19 cellular contexts compared by ENCODE assay signal in genomic region chr16:87499189-87499486, GRCh38. TPM values are rescaled to one million over a fixed set of nuclear protein-coding genes. Genes with fewer than 3 reads are reported as not detected.
A peak's percentile ranks its signal among the peaks of the same experiment; 100 is the strongest.
DNase-seq lines count a peak whose midpoint lies in the region; TF ChIP-seq lines count a peak whose summit lies in the region.
"Had no signal": no experiment of that assay in that cellular context is flagged by ENCODE, and none has a peak within 500 bp of the region (broad histone marks: within the 10 kb centered on the region; RNA-seq: fewer than 3 reads in every experiment).

No MANE protein-coding gene starts in this region.

- H3K4ac ChIP-seq in mesenchymal stem cell (ENCODE audit: low read depth in 1 of 2, low read length in 2 of 2), result no peak overlapping the region

- H3K9me3 ChIP-seq in mesenchymal stem cell (ENCODE audit: control insufficient read depth, low read length) (no peaks in the 10 kb centered on the region), left ventricle myocardium inferior (replicated peaks) (no peaks in the 10 kb centered on the region), Peyer's patch (no peaks in the 10 kb centered on the region)
- H3K9me3 ChIP-seq: mucosa of descending colon, psoas muscle had no signal

- H3K36me3 ChIP-seq in mesenchymal stem cell (ENCODE audit: control insufficient read depth in 1 of 2, insufficient read depth in 2 of 2, low read depth in 1 of 2, low read length in 2 of 2) (no peaks in the 10 kb centered on the region), left ventricle myocardium inferior (no peaks in the 10 kb centered on the region), Peyer's patch (no peaks in the 10 kb centered on the region)

- H3K27me3 ChIP-seq in mesenchymal stem cell (ENCODE audit: control insufficient read depth in 1 of 2, insufficient read depth in 1 of 2, low read length in 2 of 2) (no peaks in the 10 kb centered on the region), left ventricle myocardium inferior (ENCODE audit: low read depth) (no peaks in the 10 kb centered on the region), Peyer's patch (no peaks in the 10 kb centered on the region)

- H3K14ac ChIP-seq in mesenchymal stem cell (ENCODE audit: low read length in 2 of 2), result no peak overlapping the region

- H2BK12ac ChIP-seq in mesenchymal stem cell (ENCODE audit: low read length in 2 of 2), result no peak overlapping the region

- no peak overlapping the region for H2AK5ac ChIP-seq in mesenchymal stem cell (ENCODE audit: low read length, severe bottlenecking)

- no peak overlapping the region for H2AFZ ChIP-seq in mesenchymal stem cell (ENCODE audit: low read depth, low read length)

- H3K4me2 ChIP-seq in mesenchymal stem cell (ENCODE audit: low read length, poor library complexity, severe bottlenecking), result no peak overlapping the region

- no peak for TF ChIP-seq POLR2A in Peyer's patch (IDR thresholded peaks at IDR 0.05)

- TF ChIP-seq CTCF in left ventricle myocardium inferior (IDR thresholded peaks at IDR 0.05; ENCODE audit: borderline replicate concordance) (no peak), Peyer's patch (IDR thresholded peaks at IDR 0.05) (no peak)

- no peaks in the 10 kb centered on the region for H3K4me1 ChIP-seq in mesenchymal stem cell (ENCODE audit: control insufficient read depth, insufficient read depth, low read depth, low read length)
- H3K4me1 ChIP-seq in left ventricle myocardium inferior, result no peaks in the 10 kb centered on the region
- H3K4me1 ChIP-seq in Peyer's patch, result peaks cover 5 to 26% (median 11%) of the 10 kb centered on the region in 4 donors
- H3K4me1 ChIP-seq: psoas muscle had no signal

- H3K4me3 ChIP-seq in mesenchymal stem cell (ENCODE audit: insufficient read depth in 1 of 2, low read depth in 1 of 2, low read length in 2 of 2), result no peak overlapping the region
- no peak overlapping the region for H3K4me3 ChIP-seq in left ventricle myocardium inferior
- no peak overlapping the region for H3K4me3 ChIP-seq in Peyer's patch
- H3K4me3 ChIP-seq: mucosa of descending colon, psoas muscle, SK-N-MC had no signal

- peak; percentile 66 for DNase-seq in AG20443 (ENCODE audit: low spot score)
- DNase-seq in OCI-M1 (lab: John Stamatoyannopoulos, UW), result peak; percentile 9
- DNase-seq in dedifferentiated amniotic fluid mesenchymal stem cell (ENCODE audit: extremely low spot score), result peak; percentile 78
- peak; percentile 59 for DNase-seq in mesenchymal stem cell
- DNase-seq in left ventricle myocardium inferior, result no peak
- no peak for DNase-seq in Peyer's patch
- DNase-seq in LoVo (ENCODE audit: low spot score), result no peak
- DNase-seq in NCI-H2029 (lab: John Stamatoyannopoulos, UW), result no peak
- DNase-seq: activated B cell treated with CpG ODN at 0.5 μM for 24 hours; activated T-cell treated with anti-CD3 and anti-CD28 coated beads for 4 hours; anterior cingulate cortex; GDM1; mucosa of descending colon; NCI-H146; NCI-H774; psoas muscle; stimulated activated CD4-positive, alpha-beta T cell treated with anti-CD3 and anti-CD28 coated beads, Interleukin-4, amount 100 ng/mL, for 4 hours; stimulated activated naive CD4-positive, alpha-beta T cell had no signal

- H3K9ac ChIP-seq in mesenchymal stem cell (ENCODE audit: low read length), result peak overlapping the region; percentile 71

- H4K91ac ChIP-seq in mesenchymal stem cell (ENCODE audit: low read length), result no peak overlapping the region

- H2BK15ac ChIP-seq in mesenchymal stem cell (ENCODE audit: low read depth, poor library complexity, severe bottlenecking), result no peak overlapping the region

- no peak overlapping the region for H3K27ac ChIP-seq in mesenchymal stem cell (ENCODE audit: low read length, poor library complexity, severe bottlenecking)
- no peak overlapping the region for H3K27ac ChIP-seq in left ventricle myocardium inferior (replicated peaks)
- no peak overlapping the region for H3K27ac ChIP-seq in Peyer's patch
- H3K27ac ChIP-seq: psoas muscle, SK-N-MC had no signal

- intact Hi-C loops in left ventricle myocardium inferior (cut with micrococcal nuclease), result no loop called here

- no peaks in the 10 kb centered on the region for H3K79me1 ChIP-seq in mesenchymal stem cell (replicated peaks; ENCODE audit: low read length, poor library complexity, severe bottlenecking)

- no peak overlapping the region for H3K23ac ChIP-seq in mesenchymal stem cell (ENCODE audit: low read length in 2 of 2)

- H2BK5ac ChIP-seq in mesenchymal stem cell (ENCODE audit: low read depth, low read length, poor library complexity, severe bottlenecking), result no peak overlapping the region

- H4K8ac ChIP-seq in mesenchymal stem cell (ENCODE audit: low read length), result no peak overlapping the region

- 13% methylated on average over 1 of the region's 2 CpGs for WGBS in mesenchymal stem cell

- H2BK120ac ChIP-seq in mesenchymal stem cell (ENCODE audit: low read depth, low read length), result no peak overlapping the region

- H3K18ac ChIP-seq in mesenchymal stem cell (ENCODE audit: low read depth in 1 of 2, low read length in 2 of 2), result no peak overlapping the region

RNA-seq across cellular contexts. Expression of gene ZCCHC14, which starts 6.3 kb away (rescaled TPM):
- polyA plus RNA-seq in mesenchymal stem cell (2013, experiment 1 of 2), result 24.1 TPM
- 23.5 TPM for polyA plus RNA-seq in mesenchymal stem cell (2013, experiment 2 of 2)
- total RNA-seq in left ventricle myocardium inferior, result 15.9 TPM
- total RNA-seq in Peyer's patch, result 10 to 100 TPM; 28.1 to 68.9 (median 55.9) TPM

Comparison
In these comparisons a context has a peak if more than half of its experiments do, and no peak if none do; other contexts are left out.
1. DNase-seq: peak in AG20443 (single experiment), OCI-M1 (single experiment), dedifferentiated amniotic fluid mesenchymal stem cell (single experiment) and mesenchymal stem cell (single experiment); none in left ventricle myocardium inferior (single experiment), Peyer's patch (0 of 3), LoVo (single experiment) and NCI-H2029 (single experiment).